10 cellular contexts compared by ENCODE assay signal in genomic region chr19:37507167-37507464, GRCh38. TPM values are rescaled to one million over a fixed set of nuclear protein-coding genes. Genes with fewer than 3 reads are reported as not detected.
DNase-seq lines count a peak whose midpoint lies in the region; ATAC-seq, FAIRE-seq and TF ChIP-seq lines count a peak whose summit lies in the region.
"Had no signal": no experiment of that assay in that cellular context is flagged by ENCODE, and none has a peak within 500 bp of the region (broad histone marks: within the 10 kb centered on the region; RNA-seq: fewer than 3 reads in every experiment).

No MANE protein-coding gene starts in this region.

- H3K9me1 ChIP-seq in endothelial cell of umbilical vein (replicated peaks; ENCODE audit: control insufficient read depth, extremely low read depth, insufficient read depth, low read length): no peaks in the 10 kb centered on the region

- TF ChIP-seq CTCF in endothelial cell of umbilical vein (IDR thresholded peaks at IDR 0.05; ENCODE audit: extremely low read depth in 1 of 2, insufficient read depth in 1 of 2, low read depth in 1 of 2, low read length in 2 of 2): no peak
- TF ChIP-seq CTCF in neural cell (IDR thresholded peaks at IDR 0.05; ENCODE audit: poor library complexity, severe bottlenecking): peak; percentile 0

- peaks cover 23 to 27% of the 10 kb centered on the region in 2 donors for H3K9me3 Mint-ChIP-seq in stimulated activated naive CD8-positive, alpha-beta T cell treated with anti-CD3 and anti-CD28 coated beads, Interleukin-15, amount 100 ng/mL, for 72 hours
- peaks cover 10% of the 10 kb centered on the region for H3K9me3 Mint-ChIP-seq in stimulated activated effector memory CD8-positive, alpha-beta T cell treated with anti-CD3 and anti-CD28 coated beads, Interleukin-12 subunit alpha, Interleukin-12 subunit beta, amount 100 ng/mL, for 72 hours

- no peaks in the 10 kb centered on the region for H4K20me1 ChIP-seq in endothelial cell of umbilical vein (replicated peaks; ENCODE audit: control insufficient read depth, extremely low read depth, insufficient read depth, low read length)
- no peaks in the 10 kb centered on the region for H4K20me1 ChIP-seq in neural cell (ENCODE audit: insufficient read depth)

- TF ChIP-seq EP300 in neural cell (conservative IDR thresholded peaks at IDR 0.05; ENCODE audit: poor library complexity, severe bottlenecking): no peak

- DNase-seq in stimulated activated naive CD8-positive, alpha-beta T cell treated with anti-CD3 and anti-CD28 coated beads, Interleukin-15, Interleukin-2, amounts not matched to agents 100 U/mL and 50 U/mL, for 24 hours: no peak
- no peak for DNase-seq in stimulated activated naive CD8-positive, alpha-beta T cell treated with anti-CD3 and anti-CD28 coated beads, Interleukin-15, amount 100 ng/mL, for 72 hours
- DNase-seq in endothelial cell of umbilical vein (ENCODE audit: low read depth, low spot score) (no peak), NCI-H187 (lab: John Stamatoyannopoulos, UW) (no peak), T-helper 17 cell (no peak)
- DNase-seq in stimulated activated effector memory CD8-positive, alpha-beta T cell treated with anti-CD3 and anti-CD28 coated beads, Interleukin-12 subunit alpha, Interleukin-12 subunit beta, amount 100 ng/mL, for 72 hours (ENCODE audit: low spot score in 2 of 2): no peak

- POLR2A ChIA-PET in endothelial cell of umbilical vein (lab: Charles Lee): no interaction called here

- peak; percentile 24 for ATAC-seq in stimulated activated naive CD8-positive, alpha-beta T cell treated with anti-CD3 and anti-CD28 coated beads, Interleukin-15, Interleukin-2, amounts not matched to agents 100 U/mL and 50 U/mL, for 24 hours
- ATAC-seq in stimulated activated naive CD8-positive, alpha-beta T cell treated with anti-CD3 and anti-CD28 coated beads, Interleukin-15, amount 100 ng/mL, for 72 hours: no peak
- ATAC-seq in GM19395 (IDR thresholded peaks at IDR 0.05; ENCODE audit: unreplicated experiment): no peak
- no peak for ATAC-seq in stimulated activated effector memory CD8-positive, alpha-beta T cell treated with anti-CD3 and anti-CD28 coated beads, Interleukin-12 subunit alpha, Interleukin-12 subunit beta, amount 100 ng/mL, for 72 hours
- no peak for ATAC-seq in T-helper 17 cell

- H3K4me1 ChIP-seq in endothelial cell of umbilical vein (ENCODE audit: control insufficient read depth, extremely low read depth, insufficient read depth, low read length): no peaks in the 10 kb centered on the region

- H3K27me3 ChIP-seq in endothelial cell of umbilical vein (ENCODE audit: control insufficient read depth in 2 of 2, insufficient read depth in 2 of 2, low read length in 2 of 2): no peaks in the 10 kb centered on the region
- no peaks in the 10 kb centered on the region for H3K27me3 ChIP-seq in neural cell (ENCODE audit: insufficient read depth, low read depth, low read length)

- dilution Hi-C loops in endothelial cell of umbilical vein (cut with MboI; ENCODE audit: extremely low pct_ligation_motif_present, low sequenced_read_pairs): no loop called here

- intact Hi-C loops in endothelial cell of umbilical vein (cut with micrococcal nuclease): loop anchor here (2.0 kb wide), 1 partner anchor 40 kb away; the partner anchor contains the start of gene ZNF569

- FAIRE-seq in endothelial cell of umbilical vein (lab: Jason Lieb, UNC): no peak

- H3K27me3 Mint-ChIP-seq in stimulated activated naive CD8-positive, alpha-beta T cell treated with anti-CD3 and anti-CD28 coated beads, Interleukin-15, amount 100 ng/mL, for 72 hours: no peaks in the 10 kb centered on the region
- H3K27me3 Mint-ChIP-seq in T-helper 17 cell: no peaks in the 10 kb centered on the region
- H3K27me3 Mint-ChIP-seq: activated naive CD4-positive, alpha-beta T cell treated with anti-CD3 and anti-CD28 coated beads, Interleukin-2, amount 50 U/mL, for 24 hours; memory B cell had no signal

- no peaks in the 10 kb centered on the region for H3K9me2 ChIP-seq in neural cell (ENCODE audit: insufficient read depth, low read length)

- no peak for TF ChIP-seq POLR2A in endothelial cell of umbilical vein (IDR thresholded peaks at IDR 0.05; ENCODE audit: low read depth, low read length)

- no peak for TF ChIP-seq RAD21 in neural cell (conservative IDR thresholded peaks at IDR 0.05)

- H3K9me3 ChIP-seq in endothelial cell of umbilical vein (replicated peaks; ENCODE audit: control insufficient read depth, insufficient read depth, low read length): no peaks in the 10 kb centered on the region
- no peaks in the 10 kb centered on the region for H3K9me3 ChIP-seq in neural cell (ENCODE audit: low read length)
- peaks cover 3% of the 10 kb centered on the region for H3K9me3 ChIP-seq in T-helper 17 cell (ENCODE audit: control insufficient read depth, low read length, poor library complexity, severe bottlenecking)

- no TSS peak for BruUV-seq in endothelial cell of umbilical vein (replicated peaks; lab: Mats Ljungman, UMichigan)

- H3K27ac Mint-ChIP-seq in stimulated activated naive CD8-positive, alpha-beta T cell treated with anti-CD3 and anti-CD28 coated beads, Interleukin-15, amount 100 ng/mL, for 72 hours: no peak overlapping the region
- H3K27ac Mint-ChIP-seq in stimulated activated effector memory CD8-positive, alpha-beta T cell treated with anti-CD3 and anti-CD28 coated beads, Interleukin-12 subunit alpha, Interleukin-12 subunit beta, amount 100 ng/mL, for 72 hours: no peak overlapping the region
- no peak overlapping the region for H3K27ac Mint-ChIP-seq in T-helper 17 cell
- H3K27ac Mint-ChIP-seq: activated naive CD4-positive, alpha-beta T cell treated with anti-CD3 and anti-CD28 coated beads, Interleukin-2, amount 50 U/mL, for 24 hours; memory B cell had no signal

- peaks cover 5% of the 10 kb centered on the region for H3F3A ChIP-seq in neural cell (ENCODE audit: insufficient read depth, low read length, poor library complexity, severe bottlenecking)

- no peaks in the 10 kb centered on the region for H3K4me1 Mint-ChIP-seq in stimulated activated naive CD8-positive, alpha-beta T cell treated with anti-CD3 and anti-CD28 coated beads, Interleukin-15, amount 100 ng/mL, for 72 hours
- H3K4me1 Mint-ChIP-seq in stimulated activated effector memory CD8-positive, alpha-beta T cell treated with anti-CD3 and anti-CD28 coated beads, Interleukin-12 subunit alpha, Interleukin-12 subunit beta, amount 100 ng/mL, for 72 hours: no peaks in the 10 kb centered on the region
- H3K4me1 Mint-ChIP-seq in T-helper 17 cell: no peaks in the 10 kb centered on the region
- H3K4me1 Mint-ChIP-seq: activated naive CD4-positive, alpha-beta T cell treated with anti-CD3 and anti-CD28 coated beads, Interleukin-2, amount 50 U/mL, for 24 hours; memory B cell had no signal

- peak overlapping the region; percentile 60 for H3K4me2 ChIP-seq in endothelial cell of umbilical vein (ENCODE audit: insufficient read depth, low read length)
- peak overlapping the region; percentile 77 for H3K4me2 ChIP-seq in neural cell (ENCODE audit: low read length)

- H3K9ac ChIP-seq in endothelial cell of umbilical vein (replicated peaks; ENCODE audit: extremely low read depth, insufficient read depth, low read length): peak overlapping the region; percentile 11
- H3K9ac ChIP-seq in neural cell (ENCODE audit: low read length): peak overlapping the region; percentile 94

- H3K27ac ChIP-seq in endothelial cell of umbilical vein (ENCODE audit: insufficient read depth, low read depth, low read length) (no peak overlapping the region), neural cell (ENCODE audit: low read length) (peak overlapping the region; percentile 99)

- H3K79me2 ChIP-seq in endothelial cell of umbilical vein (ENCODE audit: control insufficient read depth, insufficient read depth, low read length) (no peaks in the 10 kb centered on the region), neural cell (replicated peaks; ENCODE audit: insufficient read depth, low read length) (peaks cover 14% of the 10 kb centered on the region)

- H3K4me3 ChIP-seq in endothelial cell of umbilical vein (replicated peaks in 1 of 3; ENCODE audit: insufficient read depth in 1 of 3, low read depth in 1 of 3, low read length in 3 of 3) (peak overlapping the region in 2 of 3 experiments; percentile 37 to 79), neural cell (ENCODE audit: low read length) (peak overlapping the region; percentile 78)

- H3K4me3 Mint-ChIP-seq in stimulated activated naive CD8-positive, alpha-beta T cell treated with anti-CD3 and anti-CD28 coated beads, Interleukin-15, amount 100 ng/mL, for 72 hours: no peak overlapping the region
- H3K4me3 Mint-ChIP-seq in stimulated activated effector memory CD8-positive, alpha-beta T cell treated with anti-CD3 and anti-CD28 coated beads, Interleukin-12 subunit alpha, Interleukin-12 subunit beta, amount 100 ng/mL, for 72 hours: no peak overlapping the region
- no peak overlapping the region for H3K4me3 Mint-ChIP-seq in T-helper 17 cell
- H3K4me3 Mint-ChIP-seq: activated naive CD4-positive, alpha-beta T cell treated with anti-CD3 and anti-CD28 coated beads, Interleukin-2, amount 50 U/mL, for 24 hours; memory B cell had no signal

- H3K36me3 ChIP-seq in endothelial cell of umbilical vein (ENCODE audit: control insufficient read depth in 2 of 2, extremely low read depth in 1 of 2, insufficient read depth in 2 of 2, low read length in 2 of 2): no peaks in the 10 kb centered on the region
- H3K36me3 ChIP-seq in neural cell (ENCODE audit: insufficient read depth, low read length): no peaks in the 10 kb centered on the region

- peak overlapping the region; percentile 82 for H2AFZ ChIP-seq in endothelial cell of umbilical vein (ENCODE audit: low read depth, low read length)
- peak overlapping the region; percentile 79 for H2AFZ ChIP-seq in neural cell (ENCODE audit: low read depth, low read length)

- peaks cover 11% of the 10 kb centered on the region for H3K36me3 Mint-ChIP-seq in stimulated activated effector memory CD8-positive, alpha-beta T cell treated with anti-CD3 and anti-CD28 coated beads, Interleukin-12 subunit alpha, Interleukin-12 subunit beta, amount 100 ng/mL, for 72 hours
- peaks cover 8% of the 10 kb centered on the region for H3K36me3 Mint-ChIP-seq in T-helper 17 cell (ENCODE audit: low read depth)

- CTCF ChIA-PET in endothelial cell of umbilical vein (lab: Charles Lee): no interaction called here

RNA-seq across cellular contexts. Expression of gene ZNF793, which starts 0.4 kb away (rescaled TPM):
- total RNA-seq in endothelial cell of umbilical vein: 0.78 and 3.8 TPM in 2 replicates
- 0.37 and 0.40 TPM in 2 replicates for polyA plus RNA-seq in endothelial cell of umbilical vein
- 0.16 and 0.21 TPM in 2 replicates for polyA plus RNA-seq in endothelial cell of umbilical vein (2011; cell fraction: cytosol; rRNA removed)
- 1.5 TPM in 2 replicates for polyA plus RNA-seq in endothelial cell of umbilical vein (2011; cell fraction: nucleus; rRNA removed)
- 0.13 and 0.29 TPM in 2 replicates for polyA plus RNA-seq in endothelial cell of umbilical vein (2012)
- 0.13 and 0.83 TPM in 2 replicates for polyA minus RNA-seq in endothelial cell of umbilical vein
- polyA minus RNA-seq in endothelial cell of umbilical vein (2011; cell fraction: cytosol; rRNA and poly(A)+ RNA removed): not detected
- polyA minus RNA-seq in endothelial cell of umbilical vein (2011; cell fraction: nucleus; rRNA and poly(A)+ RNA removed): 1.0 and 1.5 TPM in 2 replicates
- 39.6 and 53.7 TPM in 2 replicates for polyA plus RNA-seq in neural cell
- polyA minus RNA-seq in neural cell: 79.6 and 88.3 TPM in 2 replicates
- 1 to 10 TPM; 4.2 to 5.4 TPM for total RNA-seq in T-helper 17 cell

RNA-seq across cellular contexts. Expression of gene ZNF570, which starts 38.0 kb away (rescaled TPM):
- total RNA-seq in endothelial cell of umbilical vein: 3.9 and 5.0 TPM in 2 replicates
- polyA plus RNA-seq in endothelial cell of umbilical vein: 0.84 and 1.0 TPM in 2 replicates
- 1.6 and 1.8 TPM in 2 replicates for polyA plus RNA-seq in endothelial cell of umbilical vein (2011; cell fraction: cytosol; rRNA removed)
- polyA plus RNA-seq in endothelial cell of umbilical vein (2011; cell fraction: nucleus; rRNA removed): 2.4 and 2.5 TPM in 2 replicates
- polyA plus RNA-seq in endothelial cell of umbilical vein (2012): 2.7 and 3.1 TPM in 2 replicates
- 6.1 and 7.6 TPM in 2 replicates for polyA minus RNA-seq in endothelial cell of umbilical vein
- polyA minus RNA-seq in endothelial cell of umbilical vein (2011; cell fraction: cytosol; rRNA and poly(A)+ RNA removed): not detected
- 3.5 and 4.3 TPM in 2 replicates for polyA minus RNA-seq in endothelial cell of umbilical vein (2011; cell fraction: nucleus; rRNA and poly(A)+ RNA removed)
- polyA plus RNA-seq in neural cell: 15.7 and 21.4 TPM in 2 replicates
- 46.5 and 51.4 TPM in 2 replicates for polyA minus RNA-seq in neural cell
- 10 to 100 TPM; 10.5 to 11.8 TPM for total RNA-seq in T-helper 17 cell

RNA-seq across cellular contexts. Expression of gene ZNF569, which starts 39.9 kb away (rescaled TPM):
- 4.4 and 5.4 TPM in 2 replicates for total RNA-seq in endothelial cell of umbilical vein
- polyA plus RNA-seq in endothelial cell of umbilical vein: 0.86 and 1.0 TPM in 2 replicates
- polyA plus RNA-seq in endothelial cell of umbilical vein (2011; cell fraction: cytosol; rRNA removed): 1.5 and 1.8 TPM in 2 replicates
- polyA plus RNA-seq in endothelial cell of umbilical vein (2011; cell fraction: nucleus; rRNA removed): 3.0 and 3.1 TPM in 2 replicates
- 2.4 and 4.0 TPM in 2 replicates for polyA plus RNA-seq in endothelial cell of umbilical vein (2012)
- 5.2 and 7.2 TPM in 2 replicates for polyA minus RNA-seq in endothelial cell of umbilical vein
- not detected for polyA minus RNA-seq in endothelial cell of umbilical vein (2011; cell fraction: cytosol; rRNA and poly(A)+ RNA removed)
- polyA minus RNA-seq in endothelial cell of umbilical vein (2011; cell fraction: nucleus; rRNA and poly(A)+ RNA removed): 3.2 and 5.6 TPM in 2 replicates
- 21.6 and 27.4 TPM in 2 replicates for polyA plus RNA-seq in neural cell
- 50.4 and 51.9 TPM in 2 replicates for polyA minus RNA-seq in neural cell
- 1 to 10 TPM; 7.2 to 8.6 TPM for total RNA-seq in T-helper 17 cell
